23 cellular contexts compared by ENCODE assay signal in the genomic region with DNA sequence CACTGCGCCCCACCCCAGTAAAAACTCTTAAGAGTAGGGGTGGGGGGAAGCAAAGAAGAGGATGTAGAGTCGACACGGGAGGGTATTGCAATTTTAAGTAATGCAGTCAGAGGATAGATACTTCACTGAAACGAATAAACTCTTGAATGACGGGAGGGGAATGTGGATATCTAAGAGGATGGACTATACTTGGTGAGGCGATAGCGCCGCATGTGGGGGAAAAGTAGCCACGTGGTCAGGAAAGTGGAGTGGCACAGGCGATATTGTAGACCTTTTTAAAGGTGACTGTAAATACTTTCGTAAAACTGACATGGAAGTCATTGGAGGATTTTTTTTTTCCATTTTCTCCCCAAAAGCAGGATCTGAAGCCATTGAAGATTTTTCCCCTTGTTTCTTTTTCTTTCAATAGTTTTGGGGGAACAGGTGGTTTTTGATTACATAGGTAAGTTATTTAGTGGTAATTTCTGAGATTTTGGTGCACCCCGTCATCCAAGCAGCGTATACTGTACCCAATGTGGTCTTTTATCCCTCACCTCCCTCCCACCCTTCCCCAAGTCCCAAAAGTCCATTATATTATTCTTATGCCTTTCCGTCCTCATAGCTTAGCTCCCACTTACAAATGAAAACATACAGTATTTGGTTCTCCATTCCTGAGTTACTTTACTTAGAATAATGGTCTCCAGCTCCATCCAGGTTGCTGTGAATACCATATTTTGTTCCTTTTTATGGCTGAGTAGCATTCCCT. TPM values are rescaled to one million over a fixed set of nuclear protein-coding genes. Genes with fewer than 3 reads are reported as not detected.
A peak's percentile ranks its signal among the peaks of the same experiment; 100 is the strongest.
DNase-seq lines count a peak whose midpoint lies in the region; ATAC-seq and TF ChIP-seq lines count a peak whose summit lies in the region.
"Had no signal": no experiment of that assay in that cellular context is flagged by ENCODE, and none has a peak within 500 bp of the region (broad histone marks: within the 10 kb centered on the region; RNA-seq: fewer than 3 reads in every experiment).

No MANE protein-coding gene starts in this region.

- peaks cover 0 to 28% (median 10%) of the 10 kb centered on the region in 4 donors for H3K4me1 Mint-ChIP-seq in CD4-positive, CD25-positive, alpha-beta regulatory T cell
- H3K4me1 Mint-ChIP-seq: memory B cell, neural progenitor cell had no signal

- H3K27ac ChIP-seq in CD4-positive, CD25-positive, alpha-beta regulatory T cell (ENCODE audit: insufficient read depth, low read length, poor library complexity, severe bottlenecking), result no peak overlapping the region
- H3K27ac ChIP-seq: 22Rv1; adrenal gland; BLaER1 treated with 17β-estradiol and CSF1 and Interleukin-3, amounts not matched to agents 10 nM and 100 nM; neural progenitor cell; stomach had no signal

- H3K36me3 ChIP-seq in CD4-positive, CD25-positive, alpha-beta regulatory T cell (ENCODE audit: control insufficient read depth, insufficient read depth, low read length), result peaks cover 51% of the 10 kb centered on the region

- peaks cover 35% of the 10 kb centered on the region for H3K36me3 Mint-ChIP-seq in CD4-positive, CD25-positive, alpha-beta regulatory T cell

- intact Hi-C loops in left cardiac atrium (cut with DNase I), result loop anchor here in 1 of 2 donors (5.0 kb wide), 1 partner anchor 33 kb away; no protein-coding TSS in a partner anchor

- no peaks in the 10 kb centered on the region for H3K9me3 Mint-ChIP-seq in CD4-positive, CD25-positive, alpha-beta regulatory T cell
- H3K9me3 Mint-ChIP-seq: activated T-cell treated with anti-CD3 and anti-CD28 coated beads, Interleukin-2, amount 50 U/mL, for 72 hours; HFFc6; memory B cell; neural progenitor cell had no signal

- no peak overlapping the region for H3K4me3 ChIP-seq in CD4-positive, CD25-positive, alpha-beta regulatory T cell (ENCODE audit: low read depth, low read length)
- H3K4me3 ChIP-seq: adrenal gland; BLaER1 treated with 17β-estradiol and CSF1 and Interleukin-3, amounts not matched to agents 10 nM and 100 nM; neural progenitor cell; stomach had no signal

- DNase-seq in DMS 273 (lab: John Stamatoyannopoulos, UW; ENCODE audit: unreplicated experiment), result peak; percentile 35
- DNase-seq in DMS 273 treated with DMSO at 0.1 percent for 48 hours (lab: John Stamatoyannopoulos, UW), result no peak
- no peak for DNase-seq in CD4-positive, CD25-positive, alpha-beta regulatory T cell
- no peak for DNase-seq in left cardiac atrium
- no peak for DNase-seq in SW480 (ENCODE audit: low spot score)
- DNase-seq: activated T-cell treated with anti-CD3 and anti-CD28 coated beads, Interleukin-2, amount 50 U/mL, for 72 hours; adrenal gland; central memory CD4-positive, alpha-beta T cell; effector CD4-positive, alpha-beta T cell; head of caudate nucleus; HFFc6; MM.1S; NCI-H187; NCI-H446 treated with DMSO at 0.1 percent for 48 hours; stimulated activated CD4-positive, alpha-beta T cell treated with anti-CD3 and anti-CD28 coated beads, Interleukin-15, amount 100 ng/mL, for 24 hours; stomach had no signal

- no peaks in the 10 kb centered on the region for H3K27me3 ChIP-seq in CD4-positive, CD25-positive, alpha-beta regulatory T cell (ENCODE audit: control insufficient read depth, insufficient read depth, low read length)
- H3K27me3 ChIP-seq: adrenal gland; BLaER1 treated with 17β-estradiol and CSF1 and Interleukin-3, amounts not matched to agents 10 nM and 100 nM; neural progenitor cell; stomach had no signal

- peak overlapping the region; percentile 23 to 72 (median 38) for H3K4me3 Mint-ChIP-seq in CD4-positive, CD25-positive, alpha-beta regulatory T cell
- H3K4me3 Mint-ChIP-seq: activated T-cell treated with anti-CD3 and anti-CD28 coated beads, Interleukin-2, amount 50 U/mL, for 72 hours; HFFc6; memory B cell; neural progenitor cell had no signal

- H3K27ac Mint-ChIP-seq in CD4-positive, CD25-positive, alpha-beta regulatory T cell, result peak overlapping the region in 1 of 3 donors; percentile 80
- H3K27ac Mint-ChIP-seq: HFFc6, memory B cell, neural progenitor cell had no signal

- no peaks in the 10 kb centered on the region for H3K27me3 Mint-ChIP-seq in CD4-positive, CD25-positive, alpha-beta regulatory T cell
- H3K27me3 Mint-ChIP-seq: memory B cell had no signal

- ATAC-seq in CD4-positive, CD25-positive, alpha-beta regulatory T cell (ENCODE audit: low read depth in 2 of 2), result no peak
- ATAC-seq in SK-N-SH treated with all-trans-retinoic acid at 6 μM for 48 hours, result peak; percentile 12
- ATAC-seq in left cardiac atrium, result peak; percentile 21 to 41
- ATAC-seq in HG03039 (IDR thresholded peaks at IDR 0.05; ENCODE audit: unreplicated experiment), result no peak
- ATAC-seq in HG03442 (IDR thresholded peaks at IDR 0.05; ENCODE audit: unreplicated experiment), result no peak

- no peaks in the 10 kb centered on the region for H3K4me1 ChIP-seq in CD4-positive, CD25-positive, alpha-beta regulatory T cell (ENCODE audit: control insufficient read depth, insufficient read depth, low read length, poor library complexity, severe bottlenecking)
- H3K4me1 ChIP-seq: neural progenitor cell had no signal

- no peaks in the 10 kb centered on the region for H3K9me3 ChIP-seq in CD4-positive, CD25-positive, alpha-beta regulatory T cell (ENCODE audit: control insufficient read depth in 2 of 2, low read length in 2 of 2)
- H3K9me3 ChIP-seq: adrenal gland; BLaER1 treated with 17β-estradiol and CSF1 and Interleukin-3, amounts not matched to agents 10 nM and 100 nM; stomach had no signal

TF ChIP-seq in SK-N-SH treated with all-trans-retinoic acid at 6 μM for 48 hours, 23 proteins besides CTCF, POLR2A, EP300 and RAD21:
- TF ChIP-seq, protein P1, sequence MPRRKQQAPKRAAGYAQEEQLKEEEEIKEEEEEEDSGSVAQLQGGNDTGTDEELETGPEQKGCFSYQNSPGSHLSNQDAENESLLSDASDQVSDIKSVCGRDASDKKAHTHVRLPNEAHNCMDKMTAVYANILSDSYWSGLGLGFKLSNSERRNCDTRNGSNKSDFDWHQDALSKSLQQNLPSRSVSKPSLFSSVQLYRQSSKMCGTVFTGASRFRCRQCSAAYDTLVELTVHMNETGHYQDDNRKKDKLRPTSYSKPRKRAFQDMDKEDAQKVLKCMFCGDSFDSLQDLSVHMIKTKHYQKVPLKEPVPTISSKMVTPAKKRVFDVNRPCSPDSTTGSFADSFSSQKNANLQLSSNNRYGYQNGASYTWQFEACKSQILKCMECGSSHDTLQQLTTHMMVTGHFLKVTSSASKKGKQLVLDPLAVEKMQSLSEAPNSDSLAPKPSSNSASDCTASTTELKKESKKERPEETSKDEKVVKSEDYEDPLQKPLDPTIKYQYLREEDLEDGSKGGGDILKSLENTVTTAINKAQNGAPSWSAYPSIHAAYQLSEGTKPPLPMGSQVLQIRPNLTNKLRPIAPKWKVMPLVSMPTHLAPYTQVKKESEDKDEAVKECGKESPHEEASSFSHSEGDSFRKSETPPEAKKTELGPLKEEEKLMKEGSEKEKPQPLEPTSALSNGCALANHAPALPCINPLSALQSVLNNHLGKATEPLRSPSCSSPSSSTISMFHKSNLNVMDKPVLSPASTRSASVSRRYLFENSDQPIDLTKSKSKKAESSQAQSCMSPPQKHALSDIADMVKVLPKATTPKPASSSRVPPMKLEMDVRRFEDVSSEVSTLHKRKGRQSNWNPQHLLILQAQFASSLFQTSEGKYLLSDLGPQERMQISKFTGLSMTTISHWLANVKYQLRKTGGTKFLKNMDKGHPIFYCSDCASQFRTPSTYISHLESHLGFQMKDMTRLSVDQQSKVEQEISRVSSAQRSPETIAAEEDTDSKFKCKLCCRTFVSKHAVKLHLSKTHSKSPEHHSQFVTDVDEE (CRISPR knock-in tag; IDR thresholded peaks at IDR 0.05), result no peak
- TF ChIP-seq ZC3H10 (CRISPR knock-in tag; IDR thresholded peaks at IDR 0.05), result no peak
TF ChIP-seq in SK-N-SH treated with all-trans-retinoic acid at 6 μM for 48 hours: peak in this region for 0.

RNA-seq across cellular contexts. Expression of a gene that starts 13.8 kb away (rescaled TPM):
- total RNA-seq in CD4-positive, CD25-positive, alpha-beta regulatory T cell, result 1,274 TPM
- 10 to 100 TPM; 36.5 to 54.5 (median 42.3) TPM for polyA plus RNA-seq in CD4-positive, CD25-positive, alpha-beta regulatory T cell
- total RNA-seq in left cardiac atrium, result 10 to 100 TPM; 52.9 to 54.6 TPM

RNA-seq across cellular contexts. Expression of a gene that starts 38.2 kb away (rescaled TPM):
- total RNA-seq in CD4-positive, CD25-positive, alpha-beta regulatory T cell, result 29.1 TPM
- polyA plus RNA-seq in CD4-positive, CD25-positive, alpha-beta regulatory T cell, result 10 to 100 TPM; 15.3 to 45.4 (median 34.6) TPM
- 10 to 100 TPM; 22.6 to 25.9 TPM for total RNA-seq in left cardiac atrium

RNA-seq across cellular contexts. Expression of a gene that starts 38.5 kb away (rescaled TPM):
- total RNA-seq in CD4-positive, CD25-positive, alpha-beta regulatory T cell, result 9.9 TPM
- polyA plus RNA-seq in CD4-positive, CD25-positive, alpha-beta regulatory T cell, result 10 to 100 TPM; 22.6 to 30.0 (median 24.3) TPM
- total RNA-seq in left cardiac atrium, result 10 to 100 TPM; 17.0 to 20.2 TPM

RNA-seq across cellular contexts. Expression of a gene that starts 39.0 kb away (rescaled TPM):
- 261 TPM for total RNA-seq in CD4-positive, CD25-positive, alpha-beta regulatory T cell
- polyA plus RNA-seq in CD4-positive, CD25-positive, alpha-beta regulatory T cell, result 100 to 1,000 TPM; 181 to 253 (median 221) TPM
- total RNA-seq in left cardiac atrium, result 100 to 1,000 TPM; 104 to 176 TPM

Comparison
In these comparisons a context has a peak if more than half of its experiments do, and no peak if none do; other contexts are left out.
1. ATAC-seq: peak in SK-N-SH treated with all-trans-retinoic acid at 6 μM for 48 hours (single experiment) and left cardiac atrium (2 of 2); none in CD4-positive, CD25-positive, alpha-beta regulatory T cell (0 of 2), HG03039 (single experiment) and HG03442 (single experiment).
2. RNA of a gene that starts 13.8 kb away (total RNA-seq): 1,274 TPM in CD4-positive, CD25-positive, alpha-beta regulatory T cell (single experiment); 52.9 to 54.6 TPM in left cardiac atrium; every median in the first group is over 10 times any median in the second.